Comparison of ENCODE assay signal across 1 cellular context in genomic region chr1:180365039-180365438, GRCh38.
TF ChIP-seq lines count a peak whose summit lies in the region.

No MANE protein-coding gene starts in this region.

TF ChIP-seq in GM12878, 131 proteins besides CTCF, POLR2A, EP300 and RAD21:
- TF ChIP-seq ZNF687 (IDR thresholded peaks at IDR 0.05) (no peak), NR2F1 (conservative IDR thresholded peaks at IDR 0.05) (peak; percentile 56; the same call in 1 of the 2 replicates), SMC3 (IDR thresholded peaks at IDR 0.05; ENCODE audit: borderline replicate concordance, low read length) (peak; percentile 14; the same call in 1 of the 2 replicates)
